In the genomic region with DNA sequence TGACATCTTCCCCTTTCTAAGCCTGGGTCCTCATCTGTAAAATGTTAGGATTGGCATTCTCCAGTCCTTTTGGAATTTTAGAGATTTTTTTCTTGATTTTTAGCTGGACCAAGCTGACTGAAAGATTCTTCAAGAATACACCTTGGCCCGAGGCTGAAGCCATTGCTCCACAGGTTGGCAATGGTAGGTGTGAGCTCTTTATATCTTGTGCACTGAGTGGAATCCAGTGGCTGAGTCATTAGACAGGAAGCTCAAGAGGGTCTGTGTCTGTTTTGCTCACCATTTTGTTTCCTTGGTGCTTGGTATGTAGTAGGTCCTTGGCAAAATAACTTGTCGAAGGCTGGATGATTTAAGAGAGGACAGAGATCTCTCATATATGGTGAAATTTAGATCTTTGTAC, we compare ENCODE assay signal across 33 cellular contexts. TPM values are rescaled to one million over a fixed set of nuclear protein-coding genes. Genes with fewer than 3 reads are reported as not detected.
DNase-seq lines count a peak whose midpoint lies in the region; ATAC-seq and TF ChIP-seq lines count a peak whose summit lies in the region.
"Had no signal": no experiment of that assay in that cellular context is flagged by ENCODE, and none has a peak within 500 bp of the region (broad histone marks: within the 10 kb centered on the region; RNA-seq: fewer than 3 reads in every experiment).

No MANE protein-coding gene starts in this region.

- H3K36me3 ChIP-seq in lower lobe of right lung (peaks cover 99% of the 10 kb centered on the region), stomach smooth muscle (ENCODE audit: control insufficient read depth in 2 of 2, insufficient read depth in 2 of 2, low read length in 2 of 2) (peaks cover 30 to 32% of the 10 kb centered on the region in 2 donors), right atrium auricular region (peaks cover 82% of the 10 kb centered on the region)

- H3K27ac Mint-ChIP-seq in activated T-cell treated with anti-CD3 and anti-CD28 coated beads, Interleukin-2, amount 50 U/mL, for 24 hours, result peak overlapping the region; percentile 53
- peak overlapping the region; percentile 55 for H3K27ac Mint-ChIP-seq in activated T-helper 17 cell treated with anti-CD3 and anti-CD28 coated beads, Interleukin-2, amount 50 U/mL, for 72 hours
- H3K27ac Mint-ChIP-seq: activated CD4-positive, alpha-beta T cell treated with anti-CD3 and anti-CD28 coated beads, Interleukin-2, amount 10 ng/mL, durations not matched to agents 7 days and 5 days had no signal

- H3K4me3 Mint-ChIP-seq in activated T-cell treated with anti-CD3 and anti-CD28 coated beads, Interleukin-2, amount 50 U/mL, for 24 hours, result no peak overlapping the region
- no peak overlapping the region for H3K4me3 Mint-ChIP-seq in activated T-helper 17 cell treated with anti-CD3 and anti-CD28 coated beads, Interleukin-2, amount 50 U/mL, for 72 hours
- H3K4me3 Mint-ChIP-seq: activated CD4-positive, alpha-beta T cell treated with anti-CD3 and anti-CD28 coated beads, Interleukin-2, amount 10 ng/mL, durations not matched to agents 7 days and 5 days; activated T-cell treated with anti-CD3 and anti-CD28 coated beads, Interleukin-2, amount 50 U/mL, for 4 hours had no signal

- H3K27ac ChIP-seq in lower lobe of right lung (no peak overlapping the region), stomach smooth muscle (ENCODE audit: low read length) (peak overlapping the region; percentile 69), right atrium auricular region (no peak overlapping the region), dorsolateral prefrontal cortex (no peak overlapping the region)
- H3K27ac ChIP-seq: A549, cardiac muscle cell, colonic mucosa had no signal

- H3K27me3 ChIP-seq in lower lobe of right lung (ENCODE audit: low read depth), result no peaks in the 10 kb centered on the region
- no peaks in the 10 kb centered on the region for H3K27me3 ChIP-seq in stomach smooth muscle (ENCODE audit: control insufficient read depth in 1 of 2, insufficient read depth in 2 of 2, low read length in 2 of 2)
- no peaks in the 10 kb centered on the region for H3K27me3 ChIP-seq in right atrium auricular region
- no peaks in the 10 kb centered on the region for H3K27me3 ChIP-seq in dorsolateral prefrontal cortex
- H3K27me3 ChIP-seq: cardiac muscle cell, colonic mucosa, heart right ventricle, upper lobe of left lung had no signal

- peaks cover 91% of the 10 kb centered on the region for H3K36me3 Mint-ChIP-seq in activated T-cell treated with anti-CD3 and anti-CD28 coated beads, Interleukin-2, amount 50 U/mL, for 24 hours (ENCODE audit: low read depth)
- H3K36me3 Mint-ChIP-seq in activated T-helper 17 cell treated with anti-CD3 and anti-CD28 coated beads, Interleukin-2, amount 50 U/mL, for 72 hours (ENCODE audit: low read depth), result peaks cover 99% of the 10 kb centered on the region

- H3K9me3 ChIP-seq in lower lobe of right lung (no peaks in the 10 kb centered on the region), stomach smooth muscle (ENCODE audit: control insufficient read depth in 2 of 2, low read length in 2 of 2) (no peaks in the 10 kb centered on the region), right atrium auricular region (no peaks in the 10 kb centered on the region)
- H3K9me3 ChIP-seq: A549, colonic mucosa, heart right ventricle, upper lobe of left lung had no signal

- no peak overlapping the region for H3K9ac ChIP-seq in stomach smooth muscle (ENCODE audit: low read length in 2 of 2)

- no peaks in the 10 kb centered on the region for H3K9me3 Mint-ChIP-seq in activated T-cell treated with anti-CD3 and anti-CD28 coated beads, Interleukin-2, amount 50 U/mL, for 24 hours
- H3K9me3 Mint-ChIP-seq in activated T-helper 17 cell treated with anti-CD3 and anti-CD28 coated beads, Interleukin-2, amount 50 U/mL, for 72 hours, result no peaks in the 10 kb centered on the region
- H3K9me3 Mint-ChIP-seq: activated CD4-positive, alpha-beta T cell treated with anti-CD3 and anti-CD28 coated beads, Interleukin-2, amount 10 ng/mL, durations not matched to agents 7 days and 5 days; activated T-cell treated with anti-CD3 and anti-CD28 coated beads, Interleukin-2, amount 50 U/mL, for 4 hours had no signal

- H3K4me1 ChIP-seq in lower lobe of right lung (peaks cover 17% of the 10 kb centered on the region), stomach smooth muscle (ENCODE audit: control insufficient read depth, insufficient read depth, low read length) (peaks cover 26% of the 10 kb centered on the region), right atrium auricular region (peaks cover 0 to 14% of the 10 kb centered on the region in 2 donors)
- H3K4me1 ChIP-seq: colonic mucosa had no signal

- no peak for ATAC-seq in activated T-helper 17 cell treated with anti-CD3 and anti-CD28 coated beads, Interleukin-2, amount 50 U/mL, for 72 hours (replicated peaks)
- ATAC-seq in lower lobe of right lung, result peak; percentile 45 to 79
- no peak for ATAC-seq in GM19463 (IDR thresholded peaks at IDR 0.05; ENCODE audit: unreplicated experiment)
- ATAC-seq: A549; activated T-cell treated with anti-CD3 and anti-CD28 coated beads, Interleukin-2, amount 50 U/mL, for 4 hours; sciatic nerve had no signal

- H3K4me3 ChIP-seq in lower lobe of right lung, result no peak overlapping the region
- H3K4me3 ChIP-seq in stomach smooth muscle (ENCODE audit: low read length in 2 of 2), result no peak overlapping the region
- no peak overlapping the region for H3K4me3 ChIP-seq in right atrium auricular region
- no peak overlapping the region for H3K4me3 ChIP-seq in dorsolateral prefrontal cortex
- H3K4me3 ChIP-seq: A549, cardiac muscle cell, colonic mucosa, heart right ventricle, upper lobe of left lung had no signal

- TF ChIP-seq CTCF in lower lobe of right lung (IDR thresholded peaks at IDR 0.05) (no peak), right atrium auricular region (IDR thresholded peaks at IDR 0.05) (no peak), dorsolateral prefrontal cortex (IDR thresholded peaks at IDR 0.05 in 54 of 56, conservative IDR thresholded peaks at IDR 0.05 in 2 of 56; ENCODE audit: low read depth in 1 of 56, partially characterized antibody in 56 of 56) (no peak)

- peaks cover 41% of the 10 kb centered on the region for H3K4me1 Mint-ChIP-seq in activated T-cell treated with anti-CD3 and anti-CD28 coated beads, Interleukin-2, amount 50 U/mL, for 24 hours (ENCODE audit: low read depth)
- peaks cover 34% of the 10 kb centered on the region for H3K4me1 Mint-ChIP-seq in activated T-helper 17 cell treated with anti-CD3 and anti-CD28 coated beads, Interleukin-2, amount 50 U/mL, for 72 hours

- H3K27me3 Mint-ChIP-seq in activated T-cell treated with anti-CD3 and anti-CD28 coated beads, Interleukin-2, amount 50 U/mL, for 24 hours, result no peaks in the 10 kb centered on the region
- no peaks in the 10 kb centered on the region for H3K27me3 Mint-ChIP-seq in activated T-helper 17 cell treated with anti-CD3 and anti-CD28 coated beads, Interleukin-2, amount 50 U/mL, for 72 hours
- H3K27me3 Mint-ChIP-seq: activated CD4-positive, alpha-beta T cell treated with anti-CD3 and anti-CD28 coated beads, Interleukin-2, amount 10 ng/mL, durations not matched to agents 7 days and 5 days had no signal

- no peak for DNase-seq in activated T-cell treated with anti-CD3 and anti-CD28 coated beads, Interleukin-2, amount 50 U/mL, for 24 hours
- no peak for DNase-seq in activated T-cell treated with anti-CD3 and anti-CD28 coated beads, Interleukin-2, amount 50 U/mL, for 48 hours
- no peak for DNase-seq in lower lobe of right lung
- DNase-seq in right atrium auricular region (ENCODE audit: low spot score), result no peak
- no peak for DNase-seq in dorsolateral prefrontal cortex
- DNase-seq: activated CD4-positive, alpha-beta T cell treated with anti-CD3 and anti-CD28 coated beads, Interleukin-2, amount 10 ng/mL, durations not matched to agents 7 days and 5 days; activated naive CD4-positive, alpha-beta T cell; activated T-cell treated with anti-CD3 and anti-CD28 coated beads, Interleukin-2, amount 50 U/mL, for 4 hours; Calu3; colonic mucosa; DND-41; effector CD8-positive, alpha-beta T cell; erythroblast; GF-D8; HCEC 1CT; heart right ventricle; Kasumi-1; NCI-H1436; NCI-H2107; NCI-H774; SHP77 treated with DMSO at 0.1 percent for 48 hours; stimulated activated CD4-positive, alpha-beta T cell treated with anti-CD3 and anti-CD28 coated beads, Interleukin-12 subunit alpha, Interleukin-12 subunit beta, amount 100 ng/mL, for 4 hours; stimulated activated CD4-positive, alpha-beta T cell treated with anti-CD3 and anti-CD28 coated beads, Interleukin-2, amount 100 ng/mL, for 48 hours; SW 1271; upper lobe of left lung had no signal

- intact Hi-C loops in lower lobe of right lung (cut with DNase I) (no loop called here), dorsolateral prefrontal cortex (cut with DNase I) (no loop called here)

RNA-seq across cellular contexts. Expression of gene EIF3L, which starts 6.2 kb away (rescaled TPM):
- 100 to 1,000 TPM; 553 to 834 TPM for total RNA-seq in activated T-helper 17 cell treated with anti-CD3 and anti-CD28 coated beads, Interleukin-2, amount 50 U/mL, for 72 hours
- total RNA-seq in lower lobe of right lung (385 TPM), right atrium auricular region (100 to 1,000 TPM; 193 to 284 TPM), dorsolateral prefrontal cortex (100 to 1,000 TPM; 134 to 326 (median 235) TPM)

RNA-seq across cellular contexts. Expression of gene ANKRD54, which starts 11.3 kb away (rescaled TPM):
- 10 to 100 TPM; 13.0 to 25.2 TPM for total RNA-seq in activated T-helper 17 cell treated with anti-CD3 and anti-CD28 coated beads, Interleukin-2, amount 50 U/mL, for 72 hours
- total RNA-seq in lower lobe of right lung, result 18.3 TPM
- 10 to 100 TPM; 17.8 to 18.5 TPM for total RNA-seq in right atrium auricular region
- 10 to 100 TPM; 19.3 to 37.9 (median 27.8) TPM for total RNA-seq in dorsolateral prefrontal cortex

RNA-seq across cellular contexts. Expression of gene GALR3, which starts 32.3 kb away (rescaled TPM):
- total RNA-seq in activated T-helper 17 cell treated with anti-CD3 and anti-CD28 coated beads, Interleukin-2, amount 50 U/mL, for 72 hours, result not detected
- not detected for total RNA-seq in lower lobe of right lung
- not detected for total RNA-seq in right atrium auricular region
- total RNA-seq in dorsolateral prefrontal cortex, result 1 to 10 TPM in 16 of 120 experiments, under 1 TPM in 35, not detected in 69; 0.41 to 2.6 (median 0.69) TPM
- total RNA-seq: activated CD4-positive, alpha-beta T cell treated with anti-CD3 and anti-CD28 coated beads, Interleukin-2, amount 10 ng/mL, durations not matched to agents 7 days and 5 days; activated T-cell treated with anti-CD3 and anti-CD28 coated beads, Interleukin-2, amount 50 U/mL, for 4 hours; cardiac muscle cell; heart right ventricle; liver; sciatic nerve; subcutaneous adipose tissue; upper lobe of left lung had no signal

RNA-seq across cellular contexts. Expression of gene GCAT, which starts 47.7 kb away (rescaled TPM):
- 1 to 10 TPM; 4.2 to 5.1 TPM for total RNA-seq in activated T-helper 17 cell treated with anti-CD3 and anti-CD28 coated beads, Interleukin-2, amount 50 U/mL, for 72 hours
- total RNA-seq in lower lobe of right lung (7.1 TPM), right atrium auricular region (10 to 100 TPM; 15.7 to 34.2 TPM), dorsolateral prefrontal cortex (10 to 100 TPM; 19.4 to 39.6 (median 27.9) TPM)

RNA-seq across cellular contexts. Expression of gene MICALL1, which starts 50.6 kb away (rescaled TPM):
- total RNA-seq in activated T-helper 17 cell treated with anti-CD3 and anti-CD28 coated beads, Interleukin-2, amount 50 U/mL, for 72 hours, result 10 to 100 TPM; 10.3 to 15.9 TPM
- 32.2 TPM for total RNA-seq in lower lobe of right lung
- 10 to 100 TPM; 16.9 TPM for total RNA-seq in right atrium auricular region
- total RNA-seq in dorsolateral prefrontal cortex, result 10 to 100 TPM in 117 of 120 experiments, 1 to 10 TPM in 3; 7.5 to 65.7 (median 19.8) TPM

Comparison
In these comparisons a context has a peak if more than half of its experiments do, and no peak if none do; other contexts are left out.
1. ATAC-seq: peak in lower lobe of right lung (2 of 2); none in activated T-helper 17 cell treated with anti-CD3 and anti-CD28 coated beads, Interleukin-2, amount 50 U/mL, for 72 hours (single experiment) and GM19463 (single experiment).